ENCODE assay signal across 39 cellular contexts in the genomic region with DNA sequence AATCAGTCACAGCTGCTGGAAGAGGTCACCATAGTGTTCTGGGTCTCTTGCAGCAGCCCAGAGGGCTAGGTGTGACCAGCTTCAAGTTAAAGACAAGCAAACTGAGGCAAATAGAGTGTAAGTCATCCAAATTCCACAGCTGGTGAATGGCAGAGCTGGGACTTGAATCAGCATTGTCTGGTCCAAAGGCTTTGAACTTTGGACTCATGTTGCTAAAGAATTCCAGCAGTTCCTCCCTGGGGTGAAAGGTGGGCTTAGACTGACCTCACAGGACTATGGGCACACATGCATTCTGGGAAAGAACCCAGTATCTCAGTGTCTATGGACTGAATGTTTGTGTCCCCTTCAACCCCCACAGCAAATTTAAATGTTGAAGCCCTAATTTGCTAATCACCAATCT. TPM values are rescaled to one million over a fixed set of nuclear protein-coding genes. Genes with fewer than 3 reads are reported as not detected.
"Had no signal": no experiment of that assay in that cellular context is flagged by ENCODE, and none has a peak within 500 bp of the region (broad histone marks: within the 10 kb centered on the region; RNA-seq: fewer than 3 reads in every experiment).

No MANE protein-coding gene starts in this region.

- H3K9me3 ChIP-seq: MG63 had no signal

- H3K36me3 ChIP-seq: MG63 had no signal

- H3K4me3 ChIP-seq: MG63 had no signal

- DNase-seq: Karpas-422, Kasumi-1, MG63, MM.1S, MV-4-11, NCI-H1048, NCI-H1092, NCI-H1092 treated with DMSO at 0.1 percent for 48 hours, NCI-H1105, NCI-H1105 treated with DMSO at 0.1 percent for 48 hours, NCI-H1417, NCI-H1417 treated with DMSO at 0.1 percent for 48 hours, NCI-H1436, NCI-H1436 treated with DMSO at 0.1 percent for 48 hours, NCI-H146, NCI-H1694, NCI-H1694 treated with DMSO at 0.1 percent for 48 hours, NCI-H187, NCI-H187 treated with DMSO at 0.1 percent for 48 hours, NCI-H1930, NCI-H2029, NCI-H2029 treated with DMSO at 0.1 percent for 48 hours, NCI-H2081, NCI-H2081 treated with DMSO at 0.1 percent for 48 hours, NCI-H2107, NCI-H2171, NCI-H2171 treated with DMSO at 0.1 percent for 48 hours, NCI-H2227 treated with DMSO at 0.1 percent for 48 hours, NCI-H226, NCI-H345, NCI-H446, NCI-H446 treated with DMSO at 0.1 percent for 48 hours, NCI-H510A, NCI-H510A treated with DMSO at 0.1 percent for 48 hours, NCI-H524, NCI-H524 treated with DMSO at 0.1 percent for 48 hours had no signal

RNA-seq across cellular contexts. Expression of gene TUNAR, which starts 54.8 kb away (rescaled TPM):
- total RNA-seq: M059J, MCF 10A, NCI-H460 had no signal
